Comparison of ENCODE assay signal across 27 cellular contexts in genomic region chr1:65172936-65173335, GRCh38. TPM values are rescaled to one million over a fixed set of nuclear protein-coding genes. Genes with fewer than 3 reads are reported as not detected.
A peak's percentile ranks its signal among the peaks of the same experiment; 100 is the strongest.
DNase-seq lines count a peak whose midpoint lies in the region; ATAC-seq, FAIRE-seq and TF ChIP-seq lines count a peak whose summit lies in the region.
"Had no signal": no experiment of that assay in that cellular context is flagged by ENCODE, and none has a peak within 500 bp of the region (broad histone marks: within the 10 kb centered on the region; RNA-seq: fewer than 3 reads in every experiment).

No MANE protein-coding gene starts in this region.

- RAD21 ChIA-PET in HCT116 (lab: Charles Lee; ENCODE audit: low non-redundant PET in 1 of 2, low total read pairs in 2 of 2, uncharacterized antibody in 2 of 2, unreplicated experiment in 2 of 2) = interaction anchor here in 1 of 2 experiments (0.8 kb wide), 1 partner anchor 37 kb away, joined by 3 read pairs; no protein-coding TSS in a partner anchor

- no peak overlapping the region for H3K9ac ChIP-seq in HCT116 (ENCODE audit: low read length)

- H3K4me1 ChIP-seq in HCT116 (ENCODE audit: control insufficient read depth in 1 of 2, insufficient read depth in 2 of 2, low read length in 2 of 2) (peaks cover 44 to 65% of the 10 kb centered on the region in 2 experiments), RWPE2 (ENCODE audit: insufficient read depth, poor library complexity, severe bottlenecking) (peaks cover 62% of the 10 kb centered on the region)
- H3K4me1 ChIP-seq: BE2C, colonic mucosa, SJSA1 had no signal

- no peaks in the 10 kb centered on the region for H3K9me2 ChIP-seq in HCT116 (ENCODE audit: insufficient read depth)

- H3K27ac ChIP-seq in HCT116 (ENCODE audit: low read depth, low read length) = peak overlapping the region; percentile 35; the same call in 1 of the 2 replicates
- peak overlapping the region; percentile 91 for H3K27ac ChIP-seq in RWPE2 (ENCODE audit: poor library complexity, severe bottlenecking)
- H3K27ac ChIP-seq: brain microvascular endothelial cell, colonic mucosa, sigmoid colon, SJSA1, upper lobe of left lung had no signal

- H3K4me3 ChIP-seq in HCT116 (replicated peaks in 1 of 2; ENCODE audit: low read depth in 1 of 2, low read length in 2 of 2) (no peak overlapping the region), RWPE2 (ENCODE audit: severe bottlenecking) (no peak overlapping the region), epithelial cell of proximal tubule (ENCODE audit: low read depth, low read length) (no peak overlapping the region)
- H3K4me3 ChIP-seq: colonic mucosa, HAP-1, MG63, sigmoid colon, SJSA1, upper lobe of left lung had no signal

- H3K4me2 ChIP-seq in HCT116 (ENCODE audit: low read length) = peak overlapping the region; percentile 69

- no peaks in the 10 kb centered on the region for H3K27me3 ChIP-seq in HCT116 (ENCODE audit: insufficient read depth, low read length)
- H3K27me3 ChIP-seq in RWPE2 (ENCODE audit: insufficient read depth, poor library complexity, severe bottlenecking) = no peaks in the 10 kb centered on the region
- H3K27me3 ChIP-seq: BE2C, brain microvascular endothelial cell, colonic mucosa, MG63, sigmoid colon, SJSA1, upper lobe of left lung had no signal

- H3K36me3 ChIP-seq in HCT116 (ENCODE audit: control insufficient read depth in 1 of 2, insufficient read depth in 2 of 2, low read length in 2 of 2) (no peaks in the 10 kb centered on the region), RWPE2 (ENCODE audit: low read depth) (0 out of 2 replicates have a peak, but pooled peaks cover 5% of the 10 kb centered on the region)
- H3K36me3 ChIP-seq: BE2C, brain microvascular endothelial cell, colonic mucosa, HAP-1, MG63, sigmoid colon, SJSA1, upper lobe of left lung had no signal

- in situ Hi-C loops in ACHN (cut with HindIII; ENCODE audit: low pct_ligation_motif_present, low pct_unique_long_range_greater_than_20kb, low sequenced_read_pairs) = no loop called here

- intact Hi-C loops in HCT116 (cut with micrococcal nuclease) = no loop called here

- H3K79me2 ChIP-seq in HCT116 (ENCODE audit: insufficient read depth, low read length) = peaks cover 88% of the 10 kb centered on the region

- no peaks in the 10 kb centered on the region for H4K20me1 ChIP-seq in HCT116 (ENCODE audit: insufficient read depth)

- FAIRE-seq in urothelium cell line (lab: Jason Lieb, UNC) = no peak
- FAIRE-seq: GM12892, kidney had no signal

- CTCF ChIA-PET in HCT116 (lab: Charles Lee) = interaction anchor here (1.4 kb wide), 1 partner anchor 37 kb away, joined by 5 read pairs; no protein-coding TSS in a partner anchor

- H3K9me3 ChIP-seq in HCT116 (ENCODE audit: control insufficient read depth in 1 of 2, insufficient read depth in 1 of 2, low read depth in 1 of 2, low read length in 2 of 2) = no peaks in the 10 kb centered on the region
- H3K9me3 ChIP-seq in RWPE2 (ENCODE audit: severe bottlenecking) = no peaks in the 10 kb centered on the region
- H3K9me3 ChIP-seq: BE2C, colonic mucosa, HAP-1, MG63, sigmoid colon, SJSA1, upper lobe of left lung had no signal

- no peak for TF ChIP-seq POLR2A in HCT116 (IDR thresholded peaks at IDR 0.05; ENCODE audit: borderline replicate concordance, extremely low read depth, insufficient read depth, insufficient read length)

- DNase-seq in ACHN (peak; percentile 77), HCT116 (ENCODE audit: low read depth, low spot score) (no peak), RWPE2 (ENCODE audit: low spot score) (no peak), epithelial cell of proximal tubule (ENCODE audit: low read depth) (peak; percentile 70), NCI-H1694 treated with DMSO at 0.1 percent for 48 hours (lab: John Stamatoyannopoulos, UW) (no peak), urothelium cell line (ENCODE audit: low spot score) (no peak)
- no peak for DNase-seq in effector CD4-positive, alpha-beta T cell
- DNase-seq: activated CD4-positive, alpha-beta T cell treated with anti-CD3 and anti-CD28 coated beads for 36 hours; activated CD8-positive, alpha-beta memory T cell treated with anti-CD3 and anti-CD28 coated beads for 24 hours; activated gamma-delta T cell; activated naive CD8-positive, alpha-beta T cell treated with anti-CD3 and anti-CD28 coated beads, Interleukin-2, amount 50 U/mL, for 24 hours; activated T-cell treated with anti-CD3 and anti-CD28 coated beads, Interleukin-2, amount 50 U/mL, for 1 hour; BE2C; brain microvascular endothelial cell; colonic mucosa; endodermal cell; IMR-90; kidney; MG63; NCI-H1436 treated with DMSO at 0.1 percent for 48 hours; sigmoid colon; stimulated activated CD8-positive, alpha-beta memory T cell treated with anti-CD3 and anti-CD28 coated beads, Interleukin-4, amount 100 ng/mL, for 48 hours; upper lobe of left lung had no signal

- H2AFZ ChIP-seq in HCT116 (ENCODE audit: low read depth, low read length, poor library complexity, severe bottlenecking) = no peak overlapping the region

- no peak for TF ChIP-seq RAD21 in HCT116 (IDR thresholded peaks at IDR 0.05; ENCODE audit: low read depth)

- TF ChIP-seq CTCF in HCT116 (IDR thresholded peaks at IDR 0.05 in 2 of 3, conservative IDR thresholded peaks at IDR 0.05 in 1 of 3; ENCODE audit: borderline replicate concordance in 1 of 3, insufficient read depth in 1 of 3, low read depth in 2 of 3, low read length in 2 of 3) (no peak), RWPE2 (IDR thresholded peaks at IDR 0.05; ENCODE audit: poor library complexity, severe bottlenecking) (no peak), epithelial cell of proximal tubule (conservative IDR thresholded peaks at IDR 0.05; ENCODE audit: low read depth, low read length) (no peak)

- ATAC-seq in HCT116 (no peak), RWPE2 (ENCODE audit: low read depth) (no peak), HG03342 (IDR thresholded peaks at IDR 0.05; ENCODE audit: unreplicated experiment) (no peak)
- ATAC-seq: activated CD4-positive, alpha-beta T cell treated with anti-CD3 and anti-CD28 coated beads for 36 hours; activated naive CD8-positive, alpha-beta T cell treated with anti-CD3 and anti-CD28 coated beads, Interleukin-2, amount 50 U/mL, for 24 hours had no signal

- POLR2A ChIA-PET in HCT116 (lab: Charles Lee) = no interaction called here

- BruUV-seq in HCT116 (replicated peaks; lab: Mats Ljungman, UMichigan) = no TSS peak

TF ChIP-seq in HCT116, 20 proteins besides CTCF, POLR2A, EP300 and RAD21 (continues in another document):
- TF ChIP-seq ATF3 (IDR thresholded peaks at IDR 0.05) = no peak
- TF ChIP-seq ZFX (IDR thresholded peaks at IDR 0.05) = no peak
- TF ChIP-seq SIN3A (IDR thresholded peaks at IDR 0.05; ENCODE audit: low read depth) = no peak
- no peak for TF ChIP-seq EGR1 (IDR thresholded peaks at IDR 0.05; ENCODE audit: low read depth)
- no peak for TF ChIP-seq CBX3 (IDR thresholded peaks at IDR 0.05; ENCODE audit: low read depth)
- no peak for TF ChIP-seq POLR2AphosphoS5 (IDR thresholded peaks at IDR 0.05; ENCODE audit: low read depth, low read length)
- TF ChIP-seq ELF1 (IDR thresholded peaks at IDR 0.05; ENCODE audit: borderline replicate concordance, low read depth) = no peak
- no peak for TF ChIP-seq EZH2phosphoT487 (IDR thresholded peaks at IDR 0.05; ENCODE audit: borderline replicate concordance)
- no peak for TF ChIP-seq SRF (IDR thresholded peaks at IDR 0.05; ENCODE audit: low read depth)
- TF ChIP-seq FOSL1 (IDR thresholded peaks at IDR 0.05; ENCODE audit: low read depth) = peak; percentile 51; the same call in 1 of the 2 replicates
- no peak for TF ChIP-seq ZNF274 (IDR thresholded peaks at IDR 0.05; ENCODE audit: low read depth, low read length)
- no peak for TF ChIP-seq SP1 (IDR thresholded peaks at IDR 0.05; ENCODE audit: low read depth)
- no peak for TF ChIP-seq YY1 (IDR thresholded peaks at IDR 0.05; ENCODE audit: extremely low read depth, insufficient replicate concordance, low read depth, low read length)
- TF ChIP-seq JUND (IDR thresholded peaks at IDR 0.05) = 0 out of 2 replicates have a peak, but pooled peaks have one; percentile 35
- TF ChIP-seq TCF7L2 (IDR thresholded peaks at IDR 0.05; ENCODE audit: borderline replicate concordance, extremely low read depth, insufficient read depth, insufficient read length) = no peak
- 0 out of 2 replicates have a peak, but pooled peaks have one; percentile 53 for TF ChIP-seq MAX (IDR thresholded peaks at IDR 0.05)
- TF ChIP-seq CEBPB (IDR thresholded peaks at IDR 0.05; ENCODE audit: low read depth) = no peak
- TF ChIP-seq ZBTB33 (IDR thresholded peaks at IDR 0.05; ENCODE audit: extremely low read depth, insufficient replicate concordance, low read length) = no peak
- no peak for TF ChIP-seq EZH2 (IDR thresholded peaks at IDR 0.05)

RNA-seq across cellular contexts. Expression of gene AK4, which starts 24.9 kb away (rescaled TPM):
- total RNA-seq in HCT116 (2021; ENCODE audit: unreplicated experiment) (51.5 TPM), epithelial cell of proximal tubule (19.8 and 36.6 TPM in 2 replicates)
- polyA plus RNA-seq in HCT116 (2012) = 42.9 and 53.4 TPM in 2 replicates

Comparison
In these comparisons a context has a peak if more than half of its experiments do, and no peak if none do; other contexts are left out.
1. DNase-seq: peak in ACHN (single experiment) and epithelial cell of proximal tubule (single experiment); none in HCT116 (single experiment), RWPE2 (single experiment), NCI-H1694 treated with DMSO at 0.1 percent for 48 hours (single experiment), effector CD4-positive, alpha-beta T cell (single experiment) and urothelium cell line (single experiment).